Comparison of ENCODE assay signal across 8 cellular contexts in the genomic region with DNA sequence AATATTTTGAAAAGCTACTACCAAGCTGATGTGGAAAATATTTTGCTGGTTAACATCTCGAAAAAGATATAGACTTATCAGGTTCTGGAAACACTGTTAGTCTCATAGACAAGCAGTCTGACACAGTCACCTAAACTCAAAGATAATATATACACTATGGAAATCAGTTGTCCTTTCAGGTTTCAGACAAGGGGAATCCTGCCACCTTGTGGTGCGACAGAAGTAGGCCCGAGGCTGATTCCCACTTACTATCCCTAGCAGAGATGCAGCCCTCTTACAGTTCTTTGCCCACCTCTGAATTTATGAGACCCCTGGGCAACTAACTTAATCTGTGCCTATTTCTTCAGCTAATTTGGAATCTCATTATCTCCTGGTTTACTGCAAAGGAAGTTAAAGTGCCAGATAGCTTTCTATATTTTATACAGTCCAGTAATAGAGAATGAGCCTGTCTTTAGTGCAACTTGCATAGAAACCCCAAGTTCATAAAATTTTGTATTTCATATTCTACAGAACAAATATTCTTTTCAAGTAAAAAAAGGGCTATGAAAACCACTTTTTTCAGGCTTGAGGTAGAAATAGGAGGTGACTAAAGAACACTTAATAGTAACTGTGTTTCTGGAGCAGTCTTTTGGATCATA.
A peak's percentile ranks its signal among the peaks of the same experiment; 100 is the strongest.
DNase-seq lines count a peak whose midpoint lies in the region; ATAC-seq and TF ChIP-seq lines count a peak whose summit lies in the region.

No MANE protein-coding gene starts in this region.

- TF ChIP-seq CTCF in astrocyte of the cerebellum (IDR thresholded peaks at IDR 0.05; ENCODE audit: low read depth, low read length, missing control alignments) = peak; percentile 91

- peak; percentile 87 for ATAC-seq in HG02938 (IDR thresholded peaks at IDR 0.05; ENCODE audit: unreplicated experiment)

- DNase-seq in NK-92 treated with Interleukin-12 subunit alpha and Interleukin-12 subunit beta, amount 100 ng/mL, for 24 hours (lab: John Stamatoyannopoulos, UW) = peak; percentile 4
- no peak for DNase-seq in NK-92 (lab: John Stamatoyannopoulos, UW; ENCODE audit: unreplicated experiment)
- DNase-seq in NCI-H187 treated with DMSO at 0.1 percent for 48 hours (lab: John Stamatoyannopoulos, UW) = peak; percentile 21
- DNase-seq in T-helper 2 cell = peak in 4 of 5 experiments; percentile 6 to 64 (median 29)
- DNase-seq in astrocyte of the cerebellum (ENCODE audit: low read depth) = peak; percentile 65
- DNase-seq in hypothalamus (lab: John Stamatoyannopoulos, UW) = peak in 43 of 51 donors; percentile 1 to 82 (median 35)
- DNase-seq in smooth muscle cell of the brain vasculature (ENCODE audit: low read depth, low spot score) = peak; percentile 41

- no peak overlapping the region for H3K4me3 ChIP-seq in astrocyte of the cerebellum (ENCODE audit: low read depth, low read length)

- in situ Hi-C loops in astrocyte of the cerebellum (cut with HindIII; ENCODE audit: low sequenced_read_pairs) = loop anchor here (25.0 kb wide), 1 partner anchor 411 kb away; no protein-coding TSS in a partner anchor
